ENCODE assay signal across 13 cellular contexts in the genomic region with DNA sequence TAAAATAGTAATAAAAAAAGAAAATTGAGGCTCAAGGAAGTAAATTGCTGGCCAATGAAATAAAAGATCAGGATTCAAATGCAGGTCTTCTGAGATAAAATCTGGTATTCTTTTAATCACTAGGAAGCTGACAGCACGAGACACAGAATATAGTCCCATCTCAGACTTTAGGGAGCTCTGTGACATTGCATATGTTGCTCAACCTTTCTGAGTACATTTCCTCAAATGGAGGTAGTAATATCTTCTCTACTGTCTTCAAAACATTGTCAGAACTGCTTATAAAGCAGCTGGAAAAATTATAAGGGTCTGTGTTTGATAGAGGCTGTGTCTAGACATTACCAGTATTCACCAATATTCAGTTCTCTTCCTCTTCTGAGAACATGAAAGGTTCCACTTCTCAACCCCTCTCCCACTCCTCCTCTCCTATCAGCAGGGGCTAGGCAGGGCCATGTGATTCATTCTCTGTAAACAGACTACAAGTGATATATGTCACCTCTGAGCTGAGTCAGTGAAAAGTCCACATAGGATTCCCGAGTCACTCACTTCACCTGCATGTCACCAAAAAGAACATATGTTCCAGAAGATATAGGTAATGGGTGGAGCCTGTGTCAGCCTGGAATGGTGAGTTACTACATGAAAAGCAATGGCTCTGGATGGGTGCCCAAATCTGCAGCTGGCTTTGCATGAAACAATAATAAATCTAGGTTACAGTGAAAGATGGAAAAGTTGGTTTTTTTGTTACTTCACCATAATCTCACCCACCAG. TPM values are rescaled to one million over a fixed set of nuclear protein-coding genes. Genes with fewer than 3 reads are reported as not detected.
A peak's percentile ranks its signal among the peaks of the same experiment; 100 is the strongest.
DNase-seq lines count a peak whose midpoint lies in the region; TF ChIP-seq lines count a peak whose summit lies in the region.
"Had no signal": no experiment of that assay in that cellular context is flagged by ENCODE, and none has a peak within 500 bp of the region (broad histone marks: within the 10 kb centered on the region; RNA-seq: fewer than 3 reads in every experiment).

No MANE protein-coding gene starts in this region.

- TF ChIP-seq RAD21 in SK-N-SH (IDR thresholded peaks at IDR 0.05; ENCODE audit: low read length): no peak

- POLR2A ChIA-PET in Caco-2 (lab: Charles Lee) (no interaction called here), SK-N-SH (lab: Yijun Ruan, JAX) (no interaction called here)
- POLR2A ChIA-PET in activated CD4-positive, alpha-beta memory T cell treated with anti-CD3 and anti-CD28 coated beads, Interleukin-2, amount 10 ng/mL, durations not matched to agents 7 days and 5 days (lab: Charles Lee): no interaction called here

- H2AFZ ChIP-seq in SK-N-SH (ENCODE audit: low read depth): no peak overlapping the region

- no peak overlapping the region for H3K4me3 ChIP-seq in Caco-2 (ENCODE audit: low read depth, low read length)
- H3K4me3 ChIP-seq in SK-N-SH (ENCODE audit: low read depth in 2 of 2, low read length in 1 of 2): no peak overlapping the region

- H3K9me3 ChIP-seq in Caco-2 (no peaks in the 10 kb centered on the region), SK-N-SH (no peaks in the 10 kb centered on the region)

- H3K27me3 Mint-ChIP-seq in Caco-2 (ENCODE audit: insufficient read depth, unreplicated experiment): peaks cover 7% of the 10 kb centered on the region
- H3K27me3 Mint-ChIP-seq in activated naive CD4-positive, alpha-beta T cell treated with anti-CD3 and anti-CD28 coated beads for 36 hours (ENCODE audit: low read depth): peaks cover 4% of the 10 kb centered on the region
- H3K27me3 Mint-ChIP-seq in activated CD4-positive, alpha-beta memory T cell treated with anti-CD3 and anti-CD28 coated beads, Interleukin-2, amount 10 ng/mL, durations not matched to agents 7 days and 5 days: no peaks in the 10 kb centered on the region

- H3K4me2 ChIP-seq in SK-N-SH: no peak overlapping the region

- no TSS peak for BruUV-seq in Caco-2 (replicated peaks; lab: Mats Ljungman, UMichigan)

- H3K79me2 ChIP-seq in SK-N-SH (ENCODE audit: insufficient read depth): no peaks in the 10 kb centered on the region

- H3K27ac ChIP-seq in SK-N-SH (ENCODE audit: low read depth in 2 of 2, low read length in 1 of 2): peak overlapping the region; percentile 40 to 98; a peak in 3 of 4 replicates

- H4K20me1 ChIP-seq in SK-N-SH (ENCODE audit: insufficient read depth): no peaks in the 10 kb centered on the region

- no peaks in the 10 kb centered on the region for H3K9me2 ChIP-seq in SK-N-SH

- H3K36me3 ChIP-seq in Caco-2 (ENCODE audit: control insufficient read depth, insufficient read depth, low read length): no peaks in the 10 kb centered on the region
- no peaks in the 10 kb centered on the region for H3K36me3 ChIP-seq in SK-N-SH (replicated peaks in 1 of 2; ENCODE audit: control insufficient read depth in 1 of 2, insufficient read depth in 2 of 2, low read length in 1 of 2)

- no peak overlapping the region for H3K27ac Mint-ChIP-seq in Caco-2 (ENCODE audit: unreplicated experiment)
- H3K27ac Mint-ChIP-seq in activated naive CD4-positive, alpha-beta T cell treated with anti-CD3 and anti-CD28 coated beads for 36 hours: no peak overlapping the region
- no peak overlapping the region for H3K27ac Mint-ChIP-seq in activated CD4-positive, alpha-beta memory T cell treated with anti-CD3 and anti-CD28 coated beads, Interleukin-2, amount 10 ng/mL, durations not matched to agents 7 days and 5 days
- H3K27ac Mint-ChIP-seq: activated naive CD4-positive, alpha-beta T cell treated with anti-CD3 and anti-CD28 coated beads, Interleukin-2, amount 50 U/mL, for 72 hours; naive B cell had no signal

- H3K4me1 Mint-ChIP-seq in Caco-2 (ENCODE audit: low read depth, unreplicated experiment): no peaks in the 10 kb centered on the region
- no peaks in the 10 kb centered on the region for H3K4me1 Mint-ChIP-seq in activated naive CD4-positive, alpha-beta T cell treated with anti-CD3 and anti-CD28 coated beads for 36 hours (ENCODE audit: low read depth)
- no peaks in the 10 kb centered on the region for H3K4me1 Mint-ChIP-seq in activated CD4-positive, alpha-beta memory T cell treated with anti-CD3 and anti-CD28 coated beads, Interleukin-2, amount 10 ng/mL, durations not matched to agents 7 days and 5 days
- H3K4me1 Mint-ChIP-seq: naive B cell had no signal

- DNase-seq in Caco-2 (peak; percentile 57 to 69), NCI-H1092 (lab: John Stamatoyannopoulos, UW) (peak; percentile 13), SK-N-SH (no peak), inferior parietal cortex (ENCODE audit: extremely low spot score) (peak; percentile 26), MV-4-11 (lab: John Stamatoyannopoulos, UW) (no peak), NCI-H2171 treated with DMSO at 0.1 percent for 48 hours (lab: John Stamatoyannopoulos, UW) (no peak)
- DNase-seq in activated naive CD4-positive, alpha-beta T cell treated with anti-CD3 and anti-CD28 coated beads for 36 hours: no peak
- no peak for DNase-seq in activated CD4-positive, alpha-beta memory T cell treated with anti-CD3 and anti-CD28 coated beads, Interleukin-2, amount 10 ng/mL, durations not matched to agents 7 days and 5 days
- DNase-seq: cortex of kidney, naive B cell, NCI-H1930 had no signal

- TF ChIP-seq EP300 in SK-N-SH (IDR thresholded peaks at IDR 0.05; ENCODE audit: borderline replicate concordance in 1 of 2, low read depth in 1 of 2, low read length in 1 of 2): no peak; a peak in 1 of 4 replicates

- H3K4me3 Mint-ChIP-seq in Caco-2 (ENCODE audit: unreplicated experiment): no peak overlapping the region
- no peak overlapping the region for H3K4me3 Mint-ChIP-seq in activated naive CD4-positive, alpha-beta T cell treated with anti-CD3 and anti-CD28 coated beads for 36 hours
- no peak overlapping the region for H3K4me3 Mint-ChIP-seq in activated CD4-positive, alpha-beta memory T cell treated with anti-CD3 and anti-CD28 coated beads, Interleukin-2, amount 10 ng/mL, durations not matched to agents 7 days and 5 days
- H3K4me3 Mint-ChIP-seq: naive B cell had no signal

- H3K27me3 ChIP-seq in Caco-2 (replicated peaks; ENCODE audit: control insufficient read depth, insufficient read depth, low read length): no peaks in the 10 kb centered on the region
- H3K27me3 ChIP-seq in SK-N-SH (ENCODE audit: insufficient read depth): no peaks in the 10 kb centered on the region

- CTCF ChIA-PET in Caco-2 (lab: Charles Lee) (no interaction called here), SK-N-SH (lab: Yijun Ruan, JAX) (no interaction called here)
- CTCF ChIA-PET in activated naive CD4-positive, alpha-beta T cell treated with anti-CD3 and anti-CD28 coated beads for 36 hours (lab: Charles Lee): no interaction called here
- CTCF ChIA-PET in activated CD4-positive, alpha-beta memory T cell treated with anti-CD3 and anti-CD28 coated beads, Interleukin-2, amount 10 ng/mL, durations not matched to agents 7 days and 5 days (lab: Charles Lee): no interaction called here

- H3K36me3 Mint-ChIP-seq in Caco-2 (ENCODE audit: insufficient read depth, unreplicated experiment): no peaks in the 10 kb centered on the region
- H3K36me3 Mint-ChIP-seq in activated naive CD4-positive, alpha-beta T cell treated with anti-CD3 and anti-CD28 coated beads for 36 hours (ENCODE audit: low read depth): no peaks in the 10 kb centered on the region
- no peaks in the 10 kb centered on the region for H3K36me3 Mint-ChIP-seq in activated CD4-positive, alpha-beta memory T cell treated with anti-CD3 and anti-CD28 coated beads, Interleukin-2, amount 10 ng/mL, durations not matched to agents 7 days and 5 days (ENCODE audit: low read depth)
- H3K36me3 Mint-ChIP-seq: activated naive CD4-positive, alpha-beta T cell treated with anti-CD3 and anti-CD28 coated beads, Interleukin-2, amount 50 U/mL, for 72 hours had no signal

- H3K9me3 Mint-ChIP-seq in Caco-2 (ENCODE audit: unreplicated experiment): peaks cover 16% of the 10 kb centered on the region
- no peaks in the 10 kb centered on the region for H3K9me3 Mint-ChIP-seq in activated naive CD4-positive, alpha-beta T cell treated with anti-CD3 and anti-CD28 coated beads for 36 hours
- H3K9me3 Mint-ChIP-seq in activated CD4-positive, alpha-beta memory T cell treated with anti-CD3 and anti-CD28 coated beads, Interleukin-2, amount 10 ng/mL, durations not matched to agents 7 days and 5 days: no peaks in the 10 kb centered on the region
- H3K9me3 Mint-ChIP-seq: activated naive CD4-positive, alpha-beta T cell treated with anti-CD3 and anti-CD28 coated beads, Interleukin-2, amount 50 U/mL, for 72 hours had no signal

- TF ChIP-seq CTCF in Caco-2 (IDR thresholded peaks at IDR 0.05; ENCODE audit: insufficient read depth in 1 of 2, low read depth in 1 of 2, low read length in 1 of 2, severe bottlenecking in 1 of 2, unreplicated experiment in 1 of 2) (no peak), SK-N-SH (IDR thresholded peaks at IDR 0.05) (no peak)

- intact Hi-C loops in Caco-2 (cut with micrococcal nuclease; ENCODE audit: unreplicated experiment): loop anchor here (2.0 kb wide), 1 partner anchor 76 kb away; no protein-coding TSS in a partner anchor
- intact Hi-C loops in activated naive CD4-positive, alpha-beta T cell treated with anti-CD3 and anti-CD28 coated beads for 36 hours (cut with micrococcal nuclease): no loop called here

- H3K4me1 ChIP-seq in Caco-2: peaks cover 11% of the 10 kb centered on the region
- peaks cover 21 to 72% of the 10 kb centered on the region in 2 experiments for H3K4me1 ChIP-seq in SK-N-SH (ENCODE audit: control insufficient read depth in 1 of 2, insufficient read depth in 2 of 2, low read depth in 1 of 2, low read length in 1 of 2)

- WGBS in SK-N-SH (ENCODE audit: low lambda C conversion rate): 33% methylated on average over 2 of the region's 2 CpGs

- peaks cover 50% of the 10 kb centered on the region for H3F3A ChIP-seq in SK-N-SH (replicated peaks; ENCODE audit: insufficient read depth)

- H3K9ac ChIP-seq in SK-N-SH: no peak overlapping the region

TF ChIP-seq in SK-N-SH, 30 proteins besides CTCF, POLR2A, EP300 and RAD21 (continues in another document):
- TF ChIP-seq NFIC (IDR thresholded peaks at IDR 0.05; ENCODE audit: borderline replicate concordance) (peak; percentile 58; the same call in 1 of the 2 replicates), TAF1 (IDR thresholded peaks at IDR 0.05; ENCODE audit: borderline replicate concordance, low read depth, low read length) (no peak), MEF2A (IDR thresholded peaks at IDR 0.05; ENCODE audit: borderline replicate concordance, low read depth) (no peak), TCF12 (IDR thresholded peaks at IDR 0.05) (peak; percentile 77)

RNA-seq across cellular contexts. Expression of a gene that starts 7.1 kb away (rescaled TPM):
- total RNA-seq in Caco-2 (2022): not detected in 2 replicates
- 0.19 and 0.20 TPM in 2 replicates for polyA plus RNA-seq in SK-N-SH (2012; rRNA removed)
- polyA plus RNA-seq in SK-N-SH (2012; cell fraction: cytosol; rRNA removed): 0.24 and 0.27 TPM in 2 replicates
- polyA plus RNA-seq in SK-N-SH (2012; cell fraction: nucleus; rRNA removed): 0.18 and 0.29 TPM in 2 replicates
- not detected for total RNA-seq in activated naive CD4-positive, alpha-beta T cell treated with anti-CD3 and anti-CD28 coated beads for 36 hours
- not detected for total RNA-seq in activated CD4-positive, alpha-beta memory T cell treated with anti-CD3 and anti-CD28 coated beads, Interleukin-2, amount 10 ng/mL, durations not matched to agents 7 days and 5 days
- total RNA-seq: activated CD8-positive, alpha-beta memory T cell treated with anti-CD3 and anti-CD28 coated beads for 36 hours; activated naive CD4-positive, alpha-beta T cell treated with anti-CD3 and anti-CD28 coated beads, Interleukin-2, amount 50 U/mL, for 72 hours had no signal

Comparison
In these comparisons a context has a peak if more than half of its experiments do, and no peak if none do; other contexts are left out.
1. DNase-seq: peak in Caco-2 (2 of 2), NCI-H1092 (single experiment) and inferior parietal cortex (single experiment); none in SK-N-SH (single experiment), MV-4-11 (single experiment), activated naive CD4-positive, alpha-beta T cell treated with anti-CD3 and anti-CD28 coated beads for 36 hours (single experiment), activated CD4-positive, alpha-beta memory T cell treated with anti-CD3 and anti-CD28 coated beads, Interleukin-2, amount 10 ng/mL, durations not matched to agents 7 days and 5 days (single experiment) and NCI-H2171 treated with DMSO at 0.1 percent for 48 hours (single experiment).